Comparison of ENCODE assay signal across 10 cellular contexts in the genomic region with DNA sequence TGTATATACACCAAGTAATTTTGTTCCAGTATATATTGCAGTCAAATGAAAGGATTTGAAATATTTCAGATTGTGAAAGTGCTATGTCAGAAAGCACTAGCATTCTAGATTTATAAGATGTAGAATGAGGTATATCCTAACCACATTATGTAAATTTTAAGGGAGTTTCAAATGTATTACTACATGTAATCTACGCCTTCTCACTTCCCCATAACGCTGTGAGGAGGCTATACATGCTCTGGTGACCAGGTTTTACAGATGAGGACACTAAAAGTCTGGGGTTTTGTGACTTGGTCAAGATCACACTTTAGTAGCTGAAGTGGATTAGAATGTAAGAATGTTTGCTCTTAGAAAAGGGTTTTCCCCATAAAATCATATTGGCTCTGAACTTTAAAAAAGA. TPM values are rescaled to one million over a fixed set of nuclear protein-coding genes. Genes with fewer than 3 reads are reported as not detected.
DNase-seq lines count a peak whose midpoint lies in the region; ATAC-seq and TF ChIP-seq lines count a peak whose summit lies in the region.
"Had no signal": no experiment of that assay in that cellular context is flagged by ENCODE, and none has a peak within 500 bp of the region (broad histone marks: within the 10 kb centered on the region; RNA-seq: fewer than 3 reads in every experiment).

No MANE protein-coding gene starts in this region.

- H3K4me1 ChIP-seq in naive thymus-derived CD4-positive, alpha-beta T cell (ENCODE audit: control insufficient read depth in 2 of 2, insufficient read depth in 2 of 2, low read length in 2 of 2): no peaks in the 10 kb centered on the region

- H3K4me3 ChIP-seq in naive thymus-derived CD4-positive, alpha-beta T cell (ENCODE audit: low read length): no peak overlapping the region
- H3K4me3 ChIP-seq: MG63 had no signal

- no peak overlapping the region for H3K27ac ChIP-seq in naive thymus-derived CD4-positive, alpha-beta T cell (ENCODE audit: low read depth, low read length)

- H3K36me3 Mint-ChIP-seq in naive thymus-derived CD4-positive, alpha-beta T cell: no peaks in the 10 kb centered on the region
- no peaks in the 10 kb centered on the region for H3K36me3 Mint-ChIP-seq in glutamatergic neuron (ENCODE audit: unreplicated experiment)
- H3K36me3 Mint-ChIP-seq: activated naive CD8-positive, alpha-beta T cell treated with anti-CD3 and anti-CD28 coated beads, Interleukin-2, amount 10 ng/mL, durations not matched to agents 7 days and 5 days had no signal

- H3K4me1 Mint-ChIP-seq in naive thymus-derived CD4-positive, alpha-beta T cell: peaks cover 0 to 2% (median 0%) of the 10 kb centered on the region in 7 donors
- peaks cover 17% of the 10 kb centered on the region for H3K4me1 Mint-ChIP-seq in glutamatergic neuron (ENCODE audit: low read depth, unreplicated experiment)
- H3K4me1 Mint-ChIP-seq: activated naive CD8-positive, alpha-beta T cell treated with anti-CD3 and anti-CD28 coated beads, Interleukin-2, amount 10 ng/mL, durations not matched to agents 7 days and 5 days had no signal

- ATAC-seq in GM18868 (IDR thresholded peaks at IDR 0.05; ENCODE audit: unreplicated experiment) (peak; percentile 98), GM21723 (IDR thresholded peaks at IDR 0.05; ENCODE audit: unreplicated experiment) (peak; percentile 99), HG03460 (IDR thresholded peaks at IDR 0.05; ENCODE audit: unreplicated experiment) (peak; percentile 100)
- ATAC-seq in naive thymus-derived CD4-positive, alpha-beta T cell: peak; percentile 84

- no peaks in the 10 kb centered on the region for H3K27me3 ChIP-seq in naive thymus-derived CD4-positive, alpha-beta T cell (ENCODE audit: control insufficient read depth in 2 of 2, insufficient read depth in 2 of 2, low read length in 2 of 2)
- H3K27me3 ChIP-seq: MG63 had no signal

- H3K27ac Mint-ChIP-seq in naive thymus-derived CD4-positive, alpha-beta T cell: no peak overlapping the region
- no peak overlapping the region for H3K27ac Mint-ChIP-seq in glutamatergic neuron (ENCODE audit: unreplicated experiment)
- H3K27ac Mint-ChIP-seq: activated naive CD8-positive, alpha-beta T cell treated with anti-CD3 and anti-CD28 coated beads, Interleukin-2, amount 10 ng/mL, durations not matched to agents 7 days and 5 days had no signal

- POLR2A ChIA-PET in naive thymus-derived CD4-positive, alpha-beta T cell (lab: Charles Lee): no interaction called here

- CTCF ChIA-PET in naive thymus-derived CD4-positive, alpha-beta T cell (lab: Charles Lee): no interaction called here

- DNase-seq in naive thymus-derived CD4-positive, alpha-beta T cell: no peak
- DNase-seq in NCI-H1417 treated with DMSO at 0.1 percent for 48 hours (lab: John Stamatoyannopoulos, UW) (no peak), glutamatergic neuron (no peak)
- DNase-seq in activated CD8-positive, alpha-beta memory T cell treated with anti-CD3 and anti-CD28 coated beads, Interleukin-2, amount 50 U/mL, for 48 hours: no peak
- no peak for DNase-seq in activated CD8-positive, alpha-beta memory T cell treated with anti-CD3 and anti-CD28 coated beads for 24 hours
- DNase-seq: activated naive CD8-positive, alpha-beta T cell treated with anti-CD3 and anti-CD28 coated beads, Interleukin-2, amount 10 ng/mL, durations not matched to agents 7 days and 5 days had no signal

- H3K4me3 Mint-ChIP-seq in naive thymus-derived CD4-positive, alpha-beta T cell: no peak overlapping the region
- H3K4me3 Mint-ChIP-seq in glutamatergic neuron (ENCODE audit: unreplicated experiment): no peak overlapping the region
- H3K4me3 Mint-ChIP-seq: activated naive CD8-positive, alpha-beta T cell treated with anti-CD3 and anti-CD28 coated beads, Interleukin-2, amount 10 ng/mL, durations not matched to agents 7 days and 5 days had no signal

- H3K27me3 Mint-ChIP-seq in naive thymus-derived CD4-positive, alpha-beta T cell: peaks cover 18 to 34% (median 25%) of the 10 kb centered on the region in 5 donors
- no peaks in the 10 kb centered on the region for H3K27me3 Mint-ChIP-seq in glutamatergic neuron (ENCODE audit: unreplicated experiment)

- H3K9me3 Mint-ChIP-seq in naive thymus-derived CD4-positive, alpha-beta T cell: no peaks in the 10 kb centered on the region
- no peaks in the 10 kb centered on the region for H3K9me3 Mint-ChIP-seq in glutamatergic neuron (ENCODE audit: unreplicated experiment)
- H3K9me3 Mint-ChIP-seq: activated naive CD8-positive, alpha-beta T cell treated with anti-CD3 and anti-CD28 coated beads, Interleukin-2, amount 10 ng/mL, durations not matched to agents 7 days and 5 days had no signal

- H3K9me3 ChIP-seq in naive thymus-derived CD4-positive, alpha-beta T cell (ENCODE audit: control insufficient read depth in 2 of 3, low read length in 3 of 3): no peaks in the 10 kb centered on the region
- H3K9me3 ChIP-seq: MG63 had no signal

- intact Hi-C loops in naive thymus-derived CD4-positive, alpha-beta T cell (cut with micrococcal nuclease): no loop called here

- no peaks in the 10 kb centered on the region for H3K36me3 ChIP-seq in naive thymus-derived CD4-positive, alpha-beta T cell (ENCODE audit: control insufficient read depth in 2 of 3, insufficient read depth in 3 of 3, low read length in 3 of 3)
- H3K36me3 ChIP-seq: MG63 had no signal

- no peak for TF ChIP-seq CTCF in glutamatergic neuron (IDR thresholded peaks at IDR 0.05; ENCODE audit: partially characterized antibody, unreplicated experiment)

RNA-seq across cellular contexts. Expression of a gene that starts 8.1 kb away (rescaled TPM):
- under 1 TPM in 1 of 5 experiments, not detected in 4; 0.29 TPM for total RNA-seq in naive thymus-derived CD4-positive, alpha-beta T cell
- polyA plus RNA-seq in naive thymus-derived CD4-positive, alpha-beta T cell: not detected
- 2.4 TPM for total RNA-seq in glutamatergic neuron (ENCODE audit: unreplicated experiment)
